In the genomic region with DNA sequence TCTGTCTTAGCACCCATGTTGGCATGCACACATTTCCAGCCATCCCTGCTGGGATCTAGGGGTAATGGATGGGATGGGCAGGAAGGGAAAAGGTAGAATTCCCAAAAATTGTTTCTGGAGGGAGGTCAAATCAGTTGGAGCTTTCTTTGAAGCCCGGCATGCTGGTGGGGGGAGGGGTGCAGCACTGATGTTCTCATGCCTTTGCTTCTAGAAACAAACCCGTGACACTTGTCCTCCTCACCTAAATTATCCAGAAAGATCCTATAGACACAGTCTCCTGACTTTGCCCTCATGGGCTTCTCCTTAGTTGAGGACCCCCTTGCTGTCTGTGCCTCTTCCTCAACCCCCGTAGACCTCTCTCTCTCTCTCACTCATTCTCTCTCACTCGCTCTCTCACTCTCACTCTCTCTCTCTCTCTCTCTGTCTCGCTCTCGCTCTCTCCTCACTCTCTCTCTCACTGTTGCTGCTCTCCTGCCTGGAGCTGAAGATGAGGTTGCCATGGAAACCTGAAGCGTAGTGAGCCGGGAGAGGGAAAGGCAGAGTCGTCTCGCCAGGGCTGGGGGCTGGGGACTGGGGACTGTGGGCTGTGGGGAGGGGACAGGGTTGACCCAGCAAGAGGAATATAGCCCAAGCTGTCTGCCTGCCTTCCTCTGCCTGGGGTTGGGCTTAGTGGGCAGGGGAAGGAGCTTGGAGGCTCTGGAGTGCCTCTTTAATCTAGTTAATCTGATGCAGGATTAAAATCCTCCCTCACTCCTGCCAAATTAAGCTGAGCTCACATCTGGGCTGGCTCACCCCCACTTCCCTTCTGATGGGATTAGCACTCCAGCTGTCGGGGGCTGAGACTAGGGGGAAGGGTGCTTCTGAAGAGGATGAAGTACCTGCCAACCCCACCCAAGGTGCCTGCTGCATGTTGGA, we compare ENCODE assay signal across 10 cellular contexts. TPM values are rescaled to one million over a fixed set of nuclear protein-coding genes. Genes with fewer than 3 reads are reported as not detected.
DNase-seq lines count a peak whose midpoint lies in the region; ATAC-seq and TF ChIP-seq lines count a peak whose summit lies in the region.
"Had no signal": no experiment of that assay in that cellular context is flagged by ENCODE, and none has a peak within 500 bp of the region (broad histone marks: within the 10 kb centered on the region; RNA-seq: fewer than 3 reads in every experiment).

No MANE protein-coding gene starts in this region.

- H3K27ac ChIP-seq in spleen: peak overlapping the region in 5 of 8 donors; percentile 11 to 84 (median 80)

- H3K4me3 ChIP-seq in spleen: no peak overlapping the region

- H3K9me3 Mint-ChIP-seq in T-helper 1 cell treated with Interleukin-12 subunit alpha and Interleukin-12 subunit beta and Interleukin-4 antibody, amounts not matched to agents 30 μg/mL and 1 μg/mL, for 36 hours: no peaks in the 10 kb centered on the region
- no peaks in the 10 kb centered on the region for H3K9me3 Mint-ChIP-seq in activated T-helper 1 cell treated with anti-CD3 and anti-CD28 coated beads, Interleukin-12 subunit alpha, Interleukin-12 subunit beta, Interleukin-2, Interleukin-4 antibody, amounts not matched to agents 30 ng/mL and 10 ng/mL and 1 ng/mL, durations not matched to agents 14 hours and 24 hours and 36 hours

- H3K9me3 ChIP-seq in spleen: no peaks in the 10 kb centered on the region

- no peak for TF ChIP-seq CTCF in spleen (IDR thresholded peaks at IDR 0.05 in 8 of 11, conservative IDR thresholded peaks at IDR 0.05 in 3 of 11)

- H3K27me3 ChIP-seq in spleen (replicated peaks in 1 of 7): no peaks in the 10 kb centered on the region

- no peak for TF ChIP-seq POLR2A in spleen (IDR thresholded peaks at IDR 0.05)

- DNase-seq in T-helper 1 cell (no peak), hypothalamus (lab: John Stamatoyannopoulos, UW) (peak in 39 of 51 donors; percentile 14 to 82 (median 62)), spleen (no peak), cerebellar cortex (ENCODE audit: low spot score) (no peak)
- DNase-seq in activated T-helper 1 cell treated with anti-CD3 and anti-CD28 coated beads, Interleukin-12 subunit alpha, Interleukin-12 subunit beta, Interleukin-2, Interleukin-4 antibody, amounts not matched to agents 30 ng/mL and 10 ng/mL and 1 ng/mL, durations not matched to agents 14 hours and 24 hours and 36 hours (ENCODE audit: low spot score): no peak
- DNase-seq: activated gamma-delta T cell, NCI-H2171 had no signal

- ATAC-seq in GM21619 (IDR thresholded peaks at IDR 0.05; ENCODE audit: unreplicated experiment) (no peak), GM19452 (IDR thresholded peaks at IDR 0.05; ENCODE audit: unreplicated experiment) (no peak)

- H3K36me3 ChIP-seq in spleen: peaks cover 0 to 89% (median 50%) of the 10 kb centered on the region in 6 donors

- peak overlapping the region; percentile 64 for H3K27ac Mint-ChIP-seq in T-helper 1 cell treated with Interleukin-12 subunit alpha and Interleukin-12 subunit beta and Interleukin-4 antibody, amounts not matched to agents 30 μg/mL and 1 μg/mL, for 36 hours
- peak overlapping the region; percentile 70 for H3K27ac Mint-ChIP-seq in activated T-helper 1 cell treated with anti-CD3 and anti-CD28 coated beads, Interleukin-12 subunit alpha, Interleukin-12 subunit beta, Interleukin-2, Interleukin-4 antibody, amounts not matched to agents 30 ng/mL and 10 ng/mL and 1 ng/mL, durations not matched to agents 14 hours and 24 hours and 36 hours

- H3K27me3 Mint-ChIP-seq in T-helper 1 cell treated with Interleukin-12 subunit alpha and Interleukin-12 subunit beta and Interleukin-4 antibody, amounts not matched to agents 30 μg/mL and 1 μg/mL, for 36 hours (ENCODE audit: low read depth): no peaks in the 10 kb centered on the region
- H3K27me3 Mint-ChIP-seq in activated T-helper 1 cell treated with anti-CD3 and anti-CD28 coated beads, Interleukin-12 subunit alpha, Interleukin-12 subunit beta, Interleukin-2, Interleukin-4 antibody, amounts not matched to agents 30 ng/mL and 10 ng/mL and 1 ng/mL, durations not matched to agents 14 hours and 24 hours and 36 hours (ENCODE audit: insufficient read depth): no peaks in the 10 kb centered on the region

- peaks cover 46 to 100% (median 89%) of the 10 kb centered on the region in 6 donors for H3K4me1 ChIP-seq in spleen

- peak overlapping the region; percentile 56 for H3K4me3 Mint-ChIP-seq in T-helper 1 cell treated with Interleukin-12 subunit alpha and Interleukin-12 subunit beta and Interleukin-4 antibody, amounts not matched to agents 30 μg/mL and 1 μg/mL, for 36 hours
- H3K4me3 Mint-ChIP-seq in activated T-helper 1 cell treated with anti-CD3 and anti-CD28 coated beads, Interleukin-12 subunit alpha, Interleukin-12 subunit beta, Interleukin-2, Interleukin-4 antibody, amounts not matched to agents 30 ng/mL and 10 ng/mL and 1 ng/mL, durations not matched to agents 14 hours and 24 hours and 36 hours: no peak overlapping the region

- H3K36me3 Mint-ChIP-seq in T-helper 1 cell treated with Interleukin-12 subunit alpha and Interleukin-12 subunit beta and Interleukin-4 antibody, amounts not matched to agents 30 μg/mL and 1 μg/mL, for 36 hours (ENCODE audit: low read depth): peaks cover 57% of the 10 kb centered on the region
- H3K36me3 Mint-ChIP-seq in activated T-helper 1 cell treated with anti-CD3 and anti-CD28 coated beads, Interleukin-12 subunit alpha, Interleukin-12 subunit beta, Interleukin-2, Interleukin-4 antibody, amounts not matched to agents 30 ng/mL and 10 ng/mL and 1 ng/mL, durations not matched to agents 14 hours and 24 hours and 36 hours (ENCODE audit: low read depth): peaks cover 46% of the 10 kb centered on the region

- intact Hi-C loops in activated T-helper 1 cell treated with anti-CD3 and anti-CD28 coated beads, Interleukin-12 subunit alpha, Interleukin-12 subunit beta, Interleukin-2, Interleukin-4 antibody, amounts not matched to agents 30 ng/mL and 10 ng/mL and 1 ng/mL, durations not matched to agents 14 hours and 24 hours and 36 hours (cut with micrococcal nuclease): no loop called here
- intact Hi-C loops in spleen (cut with DNase I; ENCODE audit: low total_unique reads): no loop called here

- WGBS in spleen, 5 donors: 64 to 74% (median 66%) methylated on average over 11 of the region's 11 CpGs

- peaks cover 76% of the 10 kb centered on the region for H3K4me1 Mint-ChIP-seq in T-helper 1 cell treated with Interleukin-12 subunit alpha and Interleukin-12 subunit beta and Interleukin-4 antibody, amounts not matched to agents 30 μg/mL and 1 μg/mL, for 36 hours (ENCODE audit: low read depth)
- peaks cover 75% of the 10 kb centered on the region for H3K4me1 Mint-ChIP-seq in activated T-helper 1 cell treated with anti-CD3 and anti-CD28 coated beads, Interleukin-12 subunit alpha, Interleukin-12 subunit beta, Interleukin-2, Interleukin-4 antibody, amounts not matched to agents 30 ng/mL and 10 ng/mL and 1 ng/mL, durations not matched to agents 14 hours and 24 hours and 36 hours (ENCODE audit: low read depth)

RNA-seq across cellular contexts. Expression of a gene that starts 16.1 kb away (rescaled TPM):
- 133 and 135 TPM in 2 replicates for total RNA-seq in activated T-helper 1 cell treated with anti-CD3 and anti-CD28 coated beads, Interleukin-12 subunit alpha, Interleukin-12 subunit beta, Interleukin-2, Interleukin-4 antibody, amounts not matched to agents 30 ng/mL and 10 ng/mL and 1 ng/mL, durations not matched to agents 14 hours and 24 hours and 36 hours
- 100 to 1,000 TPM; 117 to 196 (median 154) TPM for total RNA-seq in spleen
- 10 to 100 TPM; 38.8 to 84.3 (median 45.6) TPM for polyA plus RNA-seq in spleen

RNA-seq across cellular contexts. Expression of a gene that starts 32.5 kb away (rescaled TPM):
- total RNA-seq in activated T-helper 1 cell treated with anti-CD3 and anti-CD28 coated beads, Interleukin-12 subunit alpha, Interleukin-12 subunit beta, Interleukin-2, Interleukin-4 antibody, amounts not matched to agents 30 ng/mL and 10 ng/mL and 1 ng/mL, durations not matched to agents 14 hours and 24 hours and 36 hours: 1,847 and 1,871 TPM in 2 replicates
- total RNA-seq in spleen: 1,000 to 10,000 TPM; 1,006 to 1,826 (median 1,444) TPM
- polyA plus RNA-seq in spleen: 1,000 to 10,000 TPM; 5,045 to 6,883 (median 6,622) TPM

Comparison
In these comparisons a context has a peak if more than half of its experiments do, and no peak if none do; other contexts are left out.
1. DNase-seq: peak in hypothalamus (39 of 51); none in T-helper 1 cell (0 of 5), activated T-helper 1 cell treated with anti-CD3 and anti-CD28 coated beads, Interleukin-12 subunit alpha, Interleukin-12 subunit beta, Interleukin-2, Interleukin-4 antibody, amounts not matched to agents 30 ng/mL and 10 ng/mL and 1 ng/mL, durations not matched to agents 14 hours and 24 hours and 36 hours (single experiment), spleen (single experiment) and cerebellar cortex (single experiment).